23 cellular contexts compared by ENCODE assay signal in the genomic region with DNA sequence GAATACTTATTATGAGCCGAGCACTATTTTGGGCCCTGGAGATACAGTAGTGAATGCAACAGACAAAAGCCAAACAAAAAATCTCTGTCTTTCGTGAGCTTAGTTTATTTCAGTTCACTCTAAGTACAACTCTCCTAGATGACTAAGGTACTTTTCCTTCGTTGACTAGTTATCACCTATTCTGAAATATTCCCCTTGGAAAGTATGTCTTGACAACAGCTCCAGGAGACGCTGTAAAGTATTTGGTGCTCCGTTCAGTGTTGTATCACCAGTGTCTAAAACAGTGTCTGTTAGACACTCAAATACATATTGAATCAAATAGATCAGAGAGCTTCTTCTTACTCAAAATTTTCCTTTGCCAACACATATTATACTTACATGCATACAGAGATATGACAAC.
DNase-seq lines count a peak whose midpoint lies in the region; ATAC-seq, FAIRE-seq and TF ChIP-seq lines count a peak whose summit lies in the region.
"Had no signal": no experiment of that assay in that cellular context is flagged by ENCODE, and none has a peak within 500 bp of the region (broad histone marks: within the 10 kb centered on the region; RNA-seq: fewer than 3 reads in every experiment).

No MANE protein-coding gene starts in this region.

- DNase-seq in GM23338 (ENCODE audit: low spot score) (no peak), sigmoid colon (no peak), tibial artery (no peak), Karpas-422 (no peak)
- no peak for DNase-seq in stimulated activated naive CD8-positive, alpha-beta T cell treated with anti-CD3 and anti-CD28 coated beads, Interleukin-15, Interleukin-2, amounts not matched to agents 100 U/mL and 50 U/mL, for 24 hours
- DNase-seq: activated CD4-positive, CD25-positive, alpha-beta regulatory T cell; activated CD8-positive, alpha-beta memory T cell treated with anti-CD3 and anti-CD28 coated beads for 24 hours; caudate nucleus; esophagus squamous epithelium; HCEC 1CT; Kasumi-1; NCI-H1436; NCI-H226; NK-92 treated with Interleukin-12 subunit alpha and Interleukin-12 subunit beta, amount 100 ng/mL, for 24 hours; ovary; SHP77; T-helper 2 cell; testis had no signal

- ATAC-seq in GM23338: no peak
- no peak for ATAC-seq in stimulated activated naive CD8-positive, alpha-beta T cell treated with anti-CD3 and anti-CD28 coated beads, Interleukin-15, Interleukin-2, amounts not matched to agents 100 U/mL and 50 U/mL, for 24 hours

- H3K27ac ChIP-seq in GM23338 (ENCODE audit: low read depth): no peak overlapping the region
- H3K27ac ChIP-seq in OCI-LY1 (ENCODE audit: low read depth, low read length, poor library complexity, severe bottlenecking): peak overlapping the region; percentile 92
- peak overlapping the region; percentile 23 to 68 (median 58) for H3K27ac ChIP-seq in sigmoid colon
- H3K27ac ChIP-seq in tibial artery: peak overlapping the region in 1 of 2 donors; percentile 50
- H3K27ac ChIP-seq in Karpas-422 (ENCODE audit: low read length): no peak overlapping the region
- H3K27ac ChIP-seq: BLaER1 treated with 17β-estradiol and CSF1 and Interleukin-3, amounts not matched to agents 10 nM and 100 nM; esophagus squamous epithelium; ovary; testis had no signal

- no peak overlapping the region for H2AFZ ChIP-seq in GM23338
- H2AFZ ChIP-seq in OCI-LY1 (ENCODE audit: low read length): no peak overlapping the region
- no peak overlapping the region; the same call in 1 of the 2 replicates for H2AFZ ChIP-seq in Karpas-422 (ENCODE audit: low read length)

- 38 to 73% methylated on average over 5 of the region's 5 CpGs for WGBS in sigmoid colon, 2 donors

- intact Hi-C loops in sigmoid colon (cut with DNase I): no loop called here
- intact Hi-C loops in tibial artery (cut with DNase I; ENCODE audit: low total_unique reads): no loop called here

- TF ChIP-seq POLR2A in sigmoid colon (IDR thresholded peaks at IDR 0.05): no peak

- H3K9me2 ChIP-seq in GM23338 (ENCODE audit: insufficient read depth) (no peaks in the 10 kb centered on the region), OCI-LY1 (ENCODE audit: low read depth, low read length) (no peaks in the 10 kb centered on the region), Karpas-422 (replicated peaks; ENCODE audit: insufficient read depth, low read length) (no peaks in the 10 kb centered on the region)

- no peaks in the 10 kb centered on the region for H3K27me3 Mint-ChIP-seq in GM23338 (ENCODE audit: insufficient read depth, low read depth, poor library complexity)

- no peaks in the 10 kb centered on the region for H3F3A ChIP-seq in GM23338 (replicated peaks; ENCODE audit: low read depth)
- peaks cover 12% of the 10 kb centered on the region; the same call in 1 of the 2 replicates for H3F3A ChIP-seq in OCI-LY1 (ENCODE audit: insufficient read depth, low read length)

- peaks cover 33% of the 10 kb centered on the region for H3K79me2 ChIP-seq in GM23338 (replicated peaks; ENCODE audit: insufficient read depth)
- peaks cover 42% of the 10 kb centered on the region for H3K79me2 ChIP-seq in OCI-LY1 (ENCODE audit: insufficient read depth, low read length)
- H3K79me2 ChIP-seq in Karpas-422 (ENCODE audit: low read length): peaks cover 25% of the 10 kb centered on the region

- H3K4me3 Mint-ChIP-seq in GM23338: no peak overlapping the region

- H3K4me2 ChIP-seq in GM23338 (no peak overlapping the region), OCI-LY1 (ENCODE audit: low read length) (peak overlapping the region; percentile 96), Karpas-422 (ENCODE audit: low read depth, low read length, poor library complexity, severe bottlenecking) (no peak overlapping the region)
- H3K4me2 ChIP-seq: smooth muscle cell had no signal

- H4K20me1 ChIP-seq in GM23338 (replicated peaks; ENCODE audit: insufficient read depth) (no peaks in the 10 kb centered on the region), OCI-LY1 (ENCODE audit: insufficient read depth, low read length) (no peaks in the 10 kb centered on the region), Karpas-422 (ENCODE audit: insufficient read depth, low read depth, low read length) (no peaks in the 10 kb centered on the region)
- H4K20me1 ChIP-seq: BLaER1 treated with 17β-estradiol and CSF1 and Interleukin-3, amounts not matched to agents 10 nM and 100 nM had no signal

- H3K9me3 ChIP-seq in OCI-LY1 (ENCODE audit: low read length) (peaks cover 4% of the 10 kb centered on the region; the same call in 1 of the 2 replicates), sigmoid colon (no peaks in the 10 kb centered on the region), tibial artery (no peaks in the 10 kb centered on the region), Karpas-422 (ENCODE audit: low read length) (no peaks in the 10 kb centered on the region)
- H3K9me3 ChIP-seq: BLaER1 treated with 17β-estradiol and CSF1 and Interleukin-3, amounts not matched to agents 10 nM and 100 nM; esophagus squamous epithelium; ovary; testis had no signal

- no peaks in the 10 kb centered on the region for H3K27me3 ChIP-seq in GM23338 (ENCODE audit: insufficient read depth)
- H3K27me3 ChIP-seq in OCI-LY1 (ENCODE audit: insufficient read depth, low read length): no peaks in the 10 kb centered on the region
- no peaks in the 10 kb centered on the region for H3K27me3 ChIP-seq in sigmoid colon
- H3K27me3 ChIP-seq in tibial artery: no peaks in the 10 kb centered on the region
- H3K27me3 ChIP-seq in Karpas-422 (ENCODE audit: low read length): no peaks in the 10 kb centered on the region
- H3K27me3 ChIP-seq: BLaER1 treated with 17β-estradiol and CSF1 and Interleukin-3, amounts not matched to agents 10 nM and 100 nM; esophagus squamous epithelium; ovary; testis had no signal

- H3K4me1 ChIP-seq in GM23338 (ENCODE audit: insufficient read depth) (peaks cover 24% of the 10 kb centered on the region), OCI-LY1 (ENCODE audit: insufficient read depth, low read length, severe bottlenecking) (peaks cover 40% of the 10 kb centered on the region), sigmoid colon (peaks cover 0 to 33% (median 23%) of the 10 kb centered on the region in 4 donors), tibial artery (peaks cover 0 to 26% (median 6%) of the 10 kb centered on the region in 4 donors), Karpas-422 (ENCODE audit: low read length) (peaks cover 22% of the 10 kb centered on the region)

- peaks cover 5% of the 10 kb centered on the region; the same call in 2 of the 3 replicates for H3K36me3 Mint-ChIP-seq in GM23338 (ENCODE audit: low read depth)

- H3K4me3 ChIP-seq in GM23338: no peak overlapping the region
- peak overlapping the region; percentile 88 for H3K4me3 ChIP-seq in OCI-LY1 (ENCODE audit: low read depth, low read length, poor library complexity, severe bottlenecking)
- H3K4me3 ChIP-seq in sigmoid colon: no peak overlapping the region
- no peak overlapping the region for H3K4me3 ChIP-seq in tibial artery
- no peak overlapping the region for H3K4me3 ChIP-seq in Karpas-422 (ENCODE audit: low read length)
- H3K4me3 ChIP-seq: BLaER1 treated with 17β-estradiol and CSF1 and Interleukin-3, amounts not matched to agents 10 nM and 100 nM; esophagus squamous epithelium; ovary; smooth muscle cell; testis had no signal

- TF ChIP-seq EP300 in sigmoid colon (IDR thresholded peaks at IDR 0.05): no peak

- H3K36me3 ChIP-seq in GM23338 (ENCODE audit: insufficient read depth): no peaks in the 10 kb centered on the region
- H3K36me3 ChIP-seq in OCI-LY1 (ENCODE audit: insufficient read depth, low read length): peaks cover 22% of the 10 kb centered on the region
- no peaks in the 10 kb centered on the region for H3K36me3 ChIP-seq in sigmoid colon
- no peaks in the 10 kb centered on the region for H3K36me3 ChIP-seq in tibial artery
- no peaks in the 10 kb centered on the region for H3K36me3 ChIP-seq in Karpas-422 (ENCODE audit: insufficient read depth, low read length)
- H3K36me3 ChIP-seq: esophagus squamous epithelium, ovary had no signal

- FAIRE-seq in islet of Langerhans (lab: Jason Lieb, UNC): peak; percentile 71
- FAIRE-seq: keratinocyte had no signal

- peaks cover 15% of the 10 kb centered on the region; the same call in 2 of the 3 replicates for H3K4me1 Mint-ChIP-seq in GM23338

- TF ChIP-seq CTCF in GM23338 (conservative IDR thresholded peaks at IDR 0.05; ENCODE audit: low read depth in 2 of 2): no peak
- TF ChIP-seq CTCF in OCI-LY1 (IDR thresholded peaks at IDR 0.05; ENCODE audit: low read length): no peak
- TF ChIP-seq CTCF in sigmoid colon (IDR thresholded peaks at IDR 0.05): no peak
- TF ChIP-seq CTCF in tibial artery (IDR thresholded peaks at IDR 0.05): no peak

- no peaks in the 10 kb centered on the region for H3K9me3 Mint-ChIP-seq in GM23338

- peak overlapping the region; percentile 36; the same call in 1 of the 2 replicates for H3K27ac Mint-ChIP-seq in GM23338

- H3K9ac ChIP-seq in OCI-LY1 (ENCODE audit: low read length): peak overlapping the region; percentile 93
- H3K9ac ChIP-seq in Karpas-422 (ENCODE audit: low read length): no peak overlapping the region
- H3K9ac ChIP-seq: BLaER1 treated with 17β-estradiol and CSF1 and Interleukin-3, amounts not matched to agents 10 nM and 100 nM had no signal

TF ChIP-seq in GM23338, 12 proteins besides CTCF, POLR2A, EP300 and RAD21:
- TF ChIP-seq EZH2 (IDR thresholded peaks at IDR 0.05; ENCODE audit: low read depth, unreplicated experiment): no peak

Comparison
In these comparisons a context has a peak if more than half of its experiments do, and no peak if none do; other contexts are left out.
1. H3K27ac ChIP-seq: peak in OCI-LY1 (single experiment) and sigmoid colon (4 of 4); none in GM23338 (single experiment) and Karpas-422 (single experiment).